Comparison of ENCODE assay signal across 1 cellular context in the genomic region with DNA sequence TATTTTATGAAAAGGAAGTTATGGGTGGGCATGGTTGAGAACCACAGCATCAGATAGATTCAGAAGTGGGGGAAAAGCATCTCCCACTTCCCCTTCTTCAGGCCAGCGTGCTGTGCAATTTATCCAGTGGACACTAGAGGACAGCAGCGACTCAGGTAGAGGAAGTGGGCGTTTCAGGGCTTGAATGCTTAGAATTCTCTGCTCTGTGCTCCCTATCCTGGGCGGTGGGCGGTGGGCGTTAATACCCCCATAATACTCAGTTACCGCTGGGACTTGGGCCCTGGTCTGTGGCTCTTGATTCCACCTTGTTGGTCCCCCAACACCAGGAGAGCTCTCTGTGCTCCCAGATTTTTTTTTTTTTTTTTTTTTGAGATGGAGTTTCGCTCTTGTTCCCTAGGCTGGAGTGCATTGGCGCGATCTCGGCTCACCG.
A peak's percentile ranks its signal among the peaks of the same experiment; 100 is the strongest.
TF ChIP-seq lines count a peak whose summit lies in the region.

No MANE protein-coding gene starts in this region.

TF ChIP-seq in GM12878, 131 proteins besides CTCF, POLR2A, EP300 and RAD21:
- TF ChIP-seq, protein P1, sequence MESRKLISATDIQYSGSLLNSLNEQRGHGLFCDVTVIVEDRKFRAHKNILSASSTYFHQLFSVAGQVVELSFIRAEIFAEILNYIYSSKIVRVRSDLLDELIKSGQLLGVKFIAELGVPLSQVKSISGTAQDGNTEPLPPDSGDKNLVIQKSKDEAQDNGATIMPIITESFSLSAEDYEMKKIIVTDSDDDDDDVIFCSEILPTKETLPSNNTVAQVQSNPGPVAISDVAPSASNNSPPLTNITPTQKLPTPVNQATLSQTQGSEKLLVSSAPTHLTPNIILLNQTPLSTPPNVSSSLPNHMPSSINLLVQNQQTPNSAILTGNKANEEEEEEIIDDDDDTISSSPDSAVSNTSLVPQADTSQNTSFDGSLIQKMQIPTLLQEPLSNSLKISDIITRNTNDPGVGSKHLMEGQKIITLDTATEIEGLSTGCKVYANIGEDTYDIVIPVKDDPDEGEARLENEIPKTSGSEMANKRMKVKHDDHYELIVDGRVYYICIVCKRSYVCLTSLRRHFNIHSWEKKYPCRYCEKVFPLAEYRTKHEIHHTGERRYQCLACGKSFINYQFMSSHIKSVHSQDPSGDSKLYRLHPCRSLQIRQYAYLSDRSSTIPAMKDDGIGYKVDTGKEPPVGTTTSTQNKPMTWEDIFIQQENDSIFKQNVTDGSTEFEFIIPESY (IDR thresholded peaks at IDR 0.05): no peak
- TF ChIP-seq BMI1 (IDR thresholded peaks at IDR 0.05; ENCODE audit: borderline replicate concordance): no peak
- TF ChIP-seq, protein P2, sequence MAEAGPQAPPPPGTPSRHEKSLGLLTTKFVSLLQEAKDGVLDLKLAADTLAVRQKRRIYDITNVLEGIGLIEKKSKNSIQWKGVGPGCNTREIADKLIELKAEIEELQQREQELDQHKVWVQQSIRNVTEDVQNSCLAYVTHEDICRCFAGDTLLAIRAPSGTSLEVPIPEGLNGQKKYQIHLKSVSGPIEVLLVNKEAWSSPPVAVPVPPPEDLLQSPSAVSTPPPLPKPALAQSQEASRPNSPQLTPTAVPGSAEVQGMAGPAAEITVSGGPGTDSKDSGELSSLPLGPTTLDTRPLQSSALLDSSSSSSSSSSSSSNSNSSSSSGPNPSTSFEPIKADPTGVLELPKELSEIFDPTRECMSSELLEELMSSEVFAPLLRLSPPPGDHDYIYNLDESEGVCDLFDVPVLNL (IDR thresholded peaks at IDR 0.05; ENCODE audit: low read depth, low read length): 0 out of 2 replicates have a peak, but pooled peaks have one; percentile 32
- peak; percentile 23; the same call in 1 of the 2 replicates for TF ChIP-seq HCFC1 (IDR thresholded peaks at IDR 0.05; ENCODE audit: low read length)
- peak; percentile 88 for TF ChIP-seq IRF4 (IDR thresholded peaks at IDR 0.05; ENCODE audit: low read depth, low read length)
- TF ChIP-seq, protein P3, sequence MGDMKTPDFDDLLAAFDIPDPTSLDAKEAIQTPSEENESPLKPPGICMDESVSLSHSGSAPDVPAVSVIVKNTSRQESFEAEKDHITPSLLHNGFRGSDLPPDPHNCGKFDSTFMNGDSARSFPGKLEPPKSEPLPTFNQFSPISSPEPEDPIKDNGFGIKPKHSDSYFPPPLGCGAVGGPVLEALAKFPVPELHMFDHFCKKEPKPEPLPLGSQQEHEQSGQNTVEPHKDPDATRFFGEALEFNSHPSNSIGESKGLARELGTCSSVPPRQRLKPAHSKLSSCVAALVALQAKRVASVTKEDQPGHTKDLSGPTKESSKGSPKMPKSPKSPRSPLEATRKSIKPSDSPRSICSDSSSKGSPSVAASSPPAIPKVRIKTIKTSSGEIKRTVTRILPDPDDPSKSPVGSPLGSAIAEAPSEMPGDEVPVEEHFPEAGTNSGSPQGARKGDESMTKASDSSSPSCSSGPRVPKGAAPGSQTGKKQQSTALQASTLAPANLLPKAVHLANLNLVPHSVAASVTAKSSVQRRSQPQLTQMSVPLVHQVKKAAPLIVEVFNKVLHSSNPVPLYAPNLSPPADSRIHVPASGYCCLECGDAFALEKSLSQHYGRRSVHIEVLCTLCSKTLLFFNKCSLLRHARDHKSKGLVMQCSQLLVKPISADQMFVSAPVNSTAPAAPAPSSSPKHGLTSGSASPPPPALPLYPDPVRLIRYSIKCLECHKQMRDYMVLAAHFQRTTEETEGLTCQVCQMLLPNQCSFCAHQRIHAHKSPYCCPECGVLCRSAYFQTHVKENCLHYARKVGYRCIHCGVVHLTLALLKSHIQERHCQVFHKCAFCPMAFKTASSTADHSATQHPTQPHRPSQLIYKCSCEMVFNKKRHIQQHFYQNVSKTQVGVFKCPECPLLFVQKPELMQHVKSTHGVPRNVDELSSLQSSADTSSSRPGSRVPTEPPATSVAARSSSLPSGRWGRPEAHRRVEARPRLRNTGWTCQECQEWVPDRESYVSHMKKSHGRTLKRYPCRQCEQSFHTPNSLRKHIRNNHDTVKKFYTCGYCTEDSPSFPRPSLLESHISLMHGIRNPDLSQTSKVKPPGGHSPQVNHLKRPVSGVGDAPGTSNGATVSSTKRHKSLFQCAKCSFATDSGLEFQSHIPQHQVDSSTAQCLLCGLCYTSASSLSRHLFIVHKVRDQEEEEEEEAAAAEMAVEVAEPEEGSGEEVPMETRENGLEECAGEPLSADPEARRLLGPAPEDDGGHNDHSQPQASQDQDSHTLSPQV (IDR thresholded peaks at IDR 0.05): no peak
- TF ChIP-seq SPI1 (IDR thresholded peaks at IDR 0.05; ENCODE audit: borderline replicate concordance, insufficient read depth, low read depth, low read length): peak; percentile 96
- TF ChIP-seq MTA3 (IDR thresholded peaks at IDR 0.05; ENCODE audit: borderline replicate concordance, low read length): no peak
- 0 out of 2 replicates have a peak, but pooled peaks have one; percentile 5 for TF ChIP-seq ZNF384 (IDR thresholded peaks at IDR 0.05; ENCODE audit: borderline replicate concordance, low read depth, low read length)
- peak; percentile 85 for TF ChIP-seq SMC3 (IDR thresholded peaks at IDR 0.05; ENCODE audit: borderline replicate concordance, low read length)
- TF ChIP-seq JUND (IDR thresholded peaks at IDR 0.05; ENCODE audit: low read depth, low read length): no peak
- TF ChIP-seq, protein P4, sequence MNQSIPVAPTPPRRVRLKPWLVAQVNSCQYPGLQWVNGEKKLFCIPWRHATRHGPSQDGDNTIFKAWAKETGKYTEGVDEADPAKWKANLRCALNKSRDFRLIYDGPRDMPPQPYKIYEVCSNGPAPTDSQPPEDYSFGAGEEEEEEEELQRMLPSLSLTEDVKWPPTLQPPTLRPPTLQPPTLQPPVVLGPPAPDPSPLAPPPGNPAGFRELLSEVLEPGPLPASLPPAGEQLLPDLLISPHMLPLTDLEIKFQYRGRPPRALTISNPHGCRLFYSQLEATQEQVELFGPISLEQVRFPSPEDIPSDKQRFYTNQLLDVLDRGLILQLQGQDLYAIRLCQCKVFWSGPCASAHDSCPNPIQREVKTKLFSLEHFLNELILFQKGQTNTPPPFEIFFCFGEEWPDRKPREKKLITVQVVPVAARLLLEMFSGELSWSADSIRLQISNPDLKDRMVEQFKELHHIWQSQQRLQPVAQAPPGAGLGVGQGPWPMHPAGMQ (IDR thresholded peaks at IDR 0.05; ENCODE audit: borderline replicate concordance): no peak
- peak; percentile 41; the same call in 1 of the 2 replicates for TF ChIP-seq RUNX3 (IDR thresholded peaks at IDR 0.05; ENCODE audit: low read length)
- 0 out of 3 replicates have a peak, but pooled peaks of 1 of the 2 experiments have one; percentile 52 for TF ChIP-seq EGR1 (IDR thresholded peaks at IDR 0.05; ENCODE audit: borderline replicate concordance in 1 of 2, low read depth in 2 of 2, low read length in 2 of 2)
- 0 out of 2 replicates have a peak, but pooled peaks have one; percentile 53 for TF ChIP-seq YY1 (IDR thresholded peaks at IDR 0.05; ENCODE audit: low read depth, low read length)
- TF ChIP-seq POU2F2 (IDR thresholded peaks at IDR 0.05; ENCODE audit: borderline replicate concordance, low read depth, low read length): peak; percentile 78; the same call in 1 of the 3 replicates
- 0 out of 2 replicates have a peak, but pooled peaks have one; percentile 26 for TF ChIP-seq CHD2 (IDR thresholded peaks at IDR 0.05; ENCODE audit: borderline replicate concordance, low read depth, low read length)
- no peak for TF ChIP-seq TCF12 (IDR thresholded peaks at IDR 0.05; ENCODE audit: low read depth, low read length)
- 0 out of 4 replicates have a peak, but pooled peaks of 1 of the 2 experiments have one; percentile 36 for TF ChIP-seq BHLHE40 (IDR thresholded peaks at IDR 0.05; ENCODE audit: borderline replicate concordance in 1 of 2, low read depth in 2 of 2, low read length in 1 of 2)
